33 cellular contexts compared by ENCODE assay signal in the genomic region with DNA sequence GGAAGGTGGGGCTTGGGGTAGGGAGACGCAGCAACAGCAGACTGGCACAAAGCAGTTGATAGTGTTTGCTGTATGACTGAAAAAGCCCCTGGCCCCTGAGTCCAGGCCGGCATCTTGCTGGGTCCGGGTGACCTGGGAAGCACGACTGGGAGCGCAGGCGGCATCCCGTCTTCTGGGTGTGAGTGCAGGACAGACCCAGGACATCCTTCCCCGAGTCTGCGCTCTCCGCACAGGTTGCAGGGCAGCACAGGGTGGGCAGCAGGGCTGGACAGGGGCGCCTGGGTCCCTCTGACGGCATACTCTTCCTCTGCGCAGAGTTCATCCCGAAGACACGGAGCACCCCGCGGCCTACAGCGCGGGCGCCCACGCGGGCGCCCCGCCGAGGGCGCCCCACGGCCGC. TPM values are rescaled to one million over a fixed set of nuclear protein-coding genes. Genes with fewer than 3 reads are reported as not detected.
"Had no signal": no experiment of that assay in that cellular context is flagged by ENCODE, and none has a peak within 500 bp of the region (broad histone marks: within the 10 kb centered on the region; RNA-seq: fewer than 3 reads in every experiment).

No MANE protein-coding gene starts in this region.

- H3K4me3 ChIP-seq: body of pancreas, PC-9, SJSA1 had no signal

- H2AFZ ChIP-seq: PC-9 had no signal

- FAIRE-seq: astrocyte, RCC 7860 had no signal

- H3K27me3 ChIP-seq: body of pancreas, breast epithelium, SJSA1 had no signal

- DNase-seq: activated CD4-positive, alpha-beta T cell treated with anti-CD3 and anti-CD28 coated beads for 36 hours; activated CD4-positive, alpha-beta T cell treated with anti-CD3 and anti-CD28 coated beads, Interleukin-2, amount 10 ng/mL, durations not matched to agents 7 days and 5 days; activated CD4-positive, alpha-beta T cell treated with anti-CD3 and anti-CD28 coated beads, Interleukin-2, amount 50 U/mL, for 48 hours; activated CD8-positive, alpha-beta T cell treated with anti-CD3 and anti-CD28 coated beads, Interleukin-2, amount 10 ng/mL, durations not matched to agents 7 days and 5 days; activated gamma-delta T cell; activated naive CD4-positive, alpha-beta T cell treated with Interleukin-2 at 50 U/mL for 16 hours; activated naive CD8-positive, alpha-beta T cell treated with anti-CD3 and anti-CD28 coated beads, Interleukin-2, amount 10 ng/mL, durations not matched to agents 7 days and 5 days; activated T-cell treated with anti-CD3 and anti-CD28 coated beads, Interleukin-2, amount 50 U/mL, for 24 hours; amygdala; body of pancreas; KG1; MM.1S; MV-4-11; NCI-H1092 treated with DMSO at 0.1 percent for 48 hours; NCI-H1417; NCI-H187 treated with DMSO at 0.1 percent for 48 hours; NCI-H2081; NCI-H2171; NCI-H510A; NCI-H526; NCI-H748 treated with DMSO at 0.1 percent for 48 hours; NK-92 treated with Interleukin-12 subunit alpha and Interleukin-12 subunit beta, amount 100 ng/mL, for 24 hours; PC-9; Right ventricle myocardium superior had no signal

- H3K36me3 ChIP-seq: breast epithelium, SJSA1 had no signal

- H3K4me2 ChIP-seq: PC-9, SK-N-SH had no signal

- H3K9me3 ChIP-seq: body of pancreas, SK-N-SH had no signal

- ATAC-seq: activated CD4-positive, alpha-beta T cell treated with anti-CD3 and anti-CD28 coated beads for 36 hours; activated CD4-positive, CD25-positive, alpha-beta regulatory T cell treated with anti-CD3 and anti-CD28 coated beads, Interleukin-2, amount 50 U/mL, for 24 hours; activated CD8-positive, alpha-beta T cell treated with anti-CD3 and anti-CD28 coated beads, Interleukin-2, amount 10 ng/mL, durations not matched to agents 7 days and 5 days; body of pancreas; WTC11 had no signal

- H3K4me1 ChIP-seq: body of pancreas had no signal

- H3K9ac ChIP-seq: SK-N-SH had no signal

- H3K27ac ChIP-seq: body of pancreas, breast epithelium, PC-9, RWPE1, SJSA1 had no signal

RNA-seq across cellular contexts. Expression of gene CYP46A1, which starts 9.3 kb away (rescaled TPM):
- total RNA-seq: activated CD8-positive, alpha-beta T cell treated with anti-CD3 and anti-CD28 coated beads, Interleukin-2, amount 10 ng/mL, durations not matched to agents 7 days and 5 days; activated T-helper 2 cell treated with anti-CD3 and anti-CD28 coated beads, Interferon-gamma antibody, Interleukin-2, Interleukin-4, amounts not matched to agents 10 μg/mL and 5 μg/mL and 100 μg/mL, durations not matched to agents 14 hours and 24 hours and 36 hours; PC-9 had no signal

RNA-seq across cellular contexts. Expression of gene HHIPL1, which starts 29.8 kb away (rescaled TPM):
- total RNA-seq: activated CD8-positive, alpha-beta T cell treated with anti-CD3 and anti-CD28 coated beads, Interleukin-2, amount 10 ng/mL, durations not matched to agents 7 days and 5 days; activated T-helper 2 cell treated with anti-CD3 and anti-CD28 coated beads, Interferon-gamma antibody, Interleukin-2, Interleukin-4, amounts not matched to agents 10 μg/mL and 5 μg/mL and 100 μg/mL, durations not matched to agents 14 hours and 24 hours and 36 hours had no signal
